Comparison of ENCODE assay signal across 14 cellular contexts in genomic region chr2:96912356-96913116, GRCh38. TPM values are rescaled to one million over a fixed set of nuclear protein-coding genes. Genes with fewer than 3 reads are reported as not detected.
A peak's percentile ranks its signal among the peaks of the same experiment; 100 is the strongest.
DNase-seq lines count a peak whose midpoint lies in the region; TF ChIP-seq lines count a peak whose summit lies in the region.
"Had no signal": no experiment of that assay in that cellular context is flagged by ENCODE, and none has a peak within 500 bp of the region (broad histone marks: within the 10 kb centered on the region; RNA-seq: fewer than 3 reads in every experiment).

No MANE protein-coding gene starts in this region.

- H3K4me1 ChIP-seq in HUES64 (ENCODE audit: insufficient read depth, low read length) (peaks cover 12% of the 10 kb centered on the region), osteoblast (ENCODE audit: insufficient read depth, low read length) (no peaks in the 10 kb centered on the region)

- H3K4me1 Mint-ChIP-seq in activated T-cell treated with anti-CD3 and anti-CD28 coated beads, Interleukin-2, amount 50 U/mL, for 24 hours (ENCODE audit: low read depth), result peaks cover 45% of the 10 kb centered on the region

- no peak overlapping the region for H3K4me2 ChIP-seq in osteoblast (ENCODE audit: insufficient read depth, low read length)

- H3K27me3 Mint-ChIP-seq in activated T-cell treated with anti-CD3 and anti-CD28 coated beads, Interleukin-2, amount 50 U/mL, for 24 hours, result no peaks in the 10 kb centered on the region

- no peak overlapping the region for H2AFZ ChIP-seq in osteoblast (ENCODE audit: low read length)

- peak overlapping the region; percentile 78 for H3K27ac Mint-ChIP-seq in activated T-cell treated with anti-CD3 and anti-CD28 coated beads, Interleukin-2, amount 50 U/mL, for 24 hours

- H3K27me3 ChIP-seq in HUES64 (ENCODE audit: insufficient read depth, low read length) (no peaks in the 10 kb centered on the region; the same call in 1 of the 2 replicates), osteoblast (ENCODE audit: insufficient read depth, low read length) (no peaks in the 10 kb centered on the region)
- H3K27me3 ChIP-seq: testis had no signal

- no peaks in the 10 kb centered on the region for H4K20me1 ChIP-seq in osteoblast (ENCODE audit: insufficient read depth, low read length)

- no peaks in the 10 kb centered on the region for H3K36me3 ChIP-seq in HUES64 (ENCODE audit: insufficient read depth, low read length)
- no peaks in the 10 kb centered on the region for H3K36me3 ChIP-seq in osteoblast (ENCODE audit: insufficient read depth, low read length)

- no peak for DNase-seq in activated T-cell treated with anti-CD3 and anti-CD28 coated beads, Interleukin-2, amount 50 U/mL, for 24 hours
- no peak for DNase-seq in activated T-cell treated with anti-CD3 and anti-CD28 coated beads, Interleukin-2, amount 50 U/mL, for 48 hours
- peak in 35 of 61 donors; percentile 30 to 87 (median 61) for DNase-seq in caudate nucleus (lab: John Stamatoyannopoulos, UW)
- DNase-seq in osteoblast (ENCODE audit: insufficient read length, low spot score, missing footprints), result peak; percentile 68
- no peak for DNase-seq in glomerular visceral epithelial cell (ENCODE audit: extremely low spot score)
- no peak for DNase-seq in GM19238 (ENCODE audit: insufficient read length, low spot score)
- no peak for DNase-seq in NCI-H1417 treated with DMSO at 0.1 percent for 48 hours (lab: John Stamatoyannopoulos, UW)
- DNase-seq: ACHN, activated gamma-delta T cell, NCI-H1105 treated with DMSO at 0.1 percent for 48 hours, NCI-H524 treated with DMSO at 0.1 percent for 48 hours, testis had no signal

- no peak overlapping the region for H3K27ac ChIP-seq in HUES64 (ENCODE audit: low read depth, low read length)
- H3K27ac ChIP-seq in caudate nucleus (ENCODE audit: low read depth, low read length), result peak overlapping the region; percentile 92
- H3K27ac ChIP-seq in osteoblast (ENCODE audit: low read depth, low read length), result no peak overlapping the region
- H3K27ac ChIP-seq: testis had no signal

- WGBS in HUES64, result 85% methylated on average over 21 of the region's 21 CpGs

- peaks cover 14% of the 10 kb centered on the region for H3K36me3 Mint-ChIP-seq in activated T-cell treated with anti-CD3 and anti-CD28 coated beads, Interleukin-2, amount 50 U/mL, for 24 hours (ENCODE audit: low read depth)

- peak overlapping the region; percentile 48 for H3K4me3 Mint-ChIP-seq in activated T-cell treated with anti-CD3 and anti-CD28 coated beads, Interleukin-2, amount 50 U/mL, for 24 hours
- H3K4me3 Mint-ChIP-seq: neural crest cell had no signal

- peaks cover 14% of the 10 kb centered on the region for H3K9me3 Mint-ChIP-seq in activated T-cell treated with anti-CD3 and anti-CD28 coated beads, Interleukin-2, amount 50 U/mL, for 24 hours
- H3K9me3 Mint-ChIP-seq: neural crest cell had no signal

- TF ChIP-seq CTCF in osteoblast (IDR thresholded peaks at IDR 0.05; ENCODE audit: extremely low read depth, low read depth, low read length), result no peak

- H3K9ac ChIP-seq in HUES64 (ENCODE audit: low read depth, low read length), result 0 out of 2 replicates have a peak overlapping the region, but pooled peaks have one; percentile 16

- no peak overlapping the region for H3K4me3 ChIP-seq in HUES64 (ENCODE audit: low read length)
- no peak overlapping the region for H3K4me3 ChIP-seq in osteoblast (ENCODE audit: insufficient read depth, low read length)
- H3K4me3 ChIP-seq: testis had no signal

- H3K79me2 ChIP-seq in osteoblast (ENCODE audit: insufficient read depth, low read length), result no peaks in the 10 kb centered on the region

- H3K9me3 ChIP-seq in HUES64 (ENCODE audit: insufficient read depth, low read depth, low read length), result no peaks in the 10 kb centered on the region
- peaks cover 6% of the 10 kb centered on the region for H3K9me3 ChIP-seq in osteoblast (ENCODE audit: low read depth, low read length)
- H3K9me3 ChIP-seq: testis had no signal

RNA-seq across cellular contexts. Expression of gene SEMA4C, which starts 42.7 kb away (rescaled TPM):
- polyA plus RNA-seq in HUES64 (2013, experiment 1 of 2), result 46.9 TPM
- polyA plus RNA-seq in HUES64 (2013, experiment 2 of 2), result 53.7 TPM
- total RNA-seq in osteoblast, result 28.0 and 29.7 TPM in 2 replicates

RNA-seq across cellular contexts. Expression of gene ANKRD39, which starts 54.7 kb away (rescaled TPM):
- 10.5 TPM for polyA plus RNA-seq in HUES64 (2013, experiment 1 of 2)
- polyA plus RNA-seq in HUES64 (2013, experiment 2 of 2), result 11.7 TPM
- 5.1 and 5.9 TPM in 2 replicates for total RNA-seq in osteoblast

Comparison
In these comparisons a context has a peak if more than half of its experiments do, and no peak if none do; other contexts are left out.
1. DNase-seq: peak in caudate nucleus (35 of 61) and osteoblast (single experiment); none in activated T-cell treated with anti-CD3 and anti-CD28 coated beads, Interleukin-2, amount 50 U/mL, for 24 hours (single experiment), activated T-cell treated with anti-CD3 and anti-CD28 coated beads, Interleukin-2, amount 50 U/mL, for 48 hours (0 of 2), glomerular visceral epithelial cell (single experiment), GM19238 (single experiment) and NCI-H1417 treated with DMSO at 0.1 percent for 48 hours (single experiment).